In genomic region chr16:17224859-17225258, GRCh38 we compare ENCODE assay signal across 9 cellular contexts.
A peak's percentile ranks its signal among the peaks of the same experiment; 100 is the strongest.
DNase-seq lines count a peak whose midpoint lies in the region; ATAC-seq and TF ChIP-seq lines count a peak whose summit lies in the region.
"Had no signal": no experiment of that assay in that cellular context is flagged by ENCODE, and none has a peak within 500 bp of the region (broad histone marks: within the 10 kb centered on the region; RNA-seq: fewer than 3 reads in every experiment).

No MANE protein-coding gene starts in this region.

- TF ChIP-seq POLR2A in spleen (IDR thresholded peaks at IDR 0.05) = no peak

- no peaks in the 10 kb centered on the region for H3K9me3 Mint-ChIP-seq in activated T-helper 17 cell treated with anti-CD3 and anti-CD28 coated beads, Interleukin-2, amount 50 U/mL, for 72 hours

- H3K9me3 ChIP-seq in Karpas-422 (ENCODE audit: low read length) (no peaks in the 10 kb centered on the region), liver (ENCODE audit: control insufficient read depth in 4 of 4, low read length in 3 of 4) (no peaks in the 10 kb centered on the region), aorta (ENCODE audit: control insufficient read depth, low read length) (no peaks in the 10 kb centered on the region), spleen (no peaks in the 10 kb centered on the region)

- intact Hi-C loops in aorta (cut with DNase I) = no loop called here
- intact Hi-C loops in spleen (cut with DNase I; ENCODE audit: low total_unique reads) = no loop called here

- peak overlapping the region; percentile 19 for H3K4me2 ChIP-seq in Karpas-422 (ENCODE audit: low read depth, low read length, poor library complexity, severe bottlenecking)

- H3K36me3 Mint-ChIP-seq in activated T-helper 17 cell treated with anti-CD3 and anti-CD28 coated beads, Interleukin-2, amount 50 U/mL, for 72 hours (ENCODE audit: low read depth) = peaks cover 10% of the 10 kb centered on the region

- no peaks in the 10 kb centered on the region for H3K9me2 ChIP-seq in Karpas-422 (replicated peaks; ENCODE audit: insufficient read depth, low read length)

- no peak overlapping the region for H2AFZ ChIP-seq in Karpas-422 (ENCODE audit: low read length)

- no peaks in the 10 kb centered on the region for H3K79me2 ChIP-seq in Karpas-422 (ENCODE audit: low read length)

- H3K36me3 ChIP-seq in Karpas-422 (ENCODE audit: insufficient read depth, low read length) (no peaks in the 10 kb centered on the region), liver (ENCODE audit: control insufficient read depth in 4 of 4, insufficient read depth in 3 of 4, low read depth in 1 of 4, low read length in 3 of 4) (no peaks in the 10 kb centered on the region), aorta (ENCODE audit: control insufficient read depth in 1 of 2, insufficient read depth in 2 of 2, low read length in 1 of 2) (no peaks in the 10 kb centered on the region), spleen (peaks cover 0 to 11% (median 0%) of the 10 kb centered on the region in 6 donors)

- peaks cover 23% of the 10 kb centered on the region for H4K20me1 ChIP-seq in Karpas-422 (ENCODE audit: insufficient read depth, low read depth, low read length)

- DNase-seq in AG09309 (ENCODE audit: low read depth) = peak; percentile 72
- peak; percentile 46 for DNase-seq in Karpas-422
- DNase-seq in aorta = peak in 1 of 2 donors; percentile 72
- no peak for DNase-seq in spleen

- ATAC-seq in activated T-helper 17 cell treated with anti-CD3 and anti-CD28 coated beads, Interleukin-2, amount 50 U/mL, for 72 hours (replicated peaks) = peak; percentile 44
- ATAC-seq in aorta (ENCODE audit: low FRiP score) (peak; percentile 71), GM21723 (IDR thresholded peaks at IDR 0.05; ENCODE audit: unreplicated experiment) (no peak), HG03439 (IDR thresholded peaks at IDR 0.05; ENCODE audit: unreplicated experiment) (no peak)

- H3K4me3 Mint-ChIP-seq in activated T-helper 17 cell treated with anti-CD3 and anti-CD28 coated beads, Interleukin-2, amount 50 U/mL, for 72 hours = no peak overlapping the region

- H3K4me1 Mint-ChIP-seq in activated T-helper 17 cell treated with anti-CD3 and anti-CD28 coated beads, Interleukin-2, amount 50 U/mL, for 72 hours = peaks cover 10% of the 10 kb centered on the region

- H3K27ac ChIP-seq in Karpas-422 (ENCODE audit: low read length) (no peak overlapping the region), liver (ENCODE audit: low read depth in 1 of 2, low read length in 2 of 2) (no peak overlapping the region), aorta (ENCODE audit: low read depth in 1 of 2, low read length in 2 of 2) (no peak overlapping the region), spleen (peak overlapping the region in 3 of 8 donors; percentile 28 to 41 (median 30))

- H3K4me3 ChIP-seq in AG09309 (ENCODE audit: control insufficient read depth, low read depth, low read length) (no peak overlapping the region), Karpas-422 (ENCODE audit: low read length) (no peak overlapping the region), liver (ENCODE audit: low read depth in 1 of 3, low read length in 3 of 3) (no peak overlapping the region), aorta (ENCODE audit: low read length in 2 of 2) (no peak overlapping the region), spleen (no peak overlapping the region)
- H3K4me3 ChIP-seq: skin epidermis had no signal

- peak overlapping the region; percentile 60 for H3K27ac Mint-ChIP-seq in activated T-helper 17 cell treated with anti-CD3 and anti-CD28 coated beads, Interleukin-2, amount 50 U/mL, for 72 hours

- no peaks in the 10 kb centered on the region for H3K27me3 Mint-ChIP-seq in activated T-helper 17 cell treated with anti-CD3 and anti-CD28 coated beads, Interleukin-2, amount 50 U/mL, for 72 hours

- H3K4me1 ChIP-seq in Karpas-422 (ENCODE audit: low read length) (peaks cover 32% of the 10 kb centered on the region), liver (ENCODE audit: control insufficient read depth in 4 of 4, insufficient read depth in 4 of 4, low read length in 3 of 4) (no peaks in the 10 kb centered on the region), aorta (ENCODE audit: control insufficient read depth in 1 of 2, insufficient read depth in 2 of 2, low read length in 2 of 2) (no peaks in the 10 kb centered on the region), spleen (peaks cover 0 to 35% (median 16%) of the 10 kb centered on the region in 6 donors)

- TF ChIP-seq CTCF in AG09309 (IDR thresholded peaks at IDR 0.05; ENCODE audit: control insufficient read depth, insufficient read depth, low read depth, low read length, missing control alignments) (no peak), liver (IDR thresholded peaks at IDR 0.05; ENCODE audit: low read depth, low read length, missing input control) (no peak), spleen (IDR thresholded peaks at IDR 0.05 in 8 of 11, conservative IDR thresholded peaks at IDR 0.05 in 3 of 11) (no peak)

- H3K27me3 ChIP-seq in Karpas-422 (ENCODE audit: low read length) (no peaks in the 10 kb centered on the region), liver (ENCODE audit: control insufficient read depth in 4 of 4, insufficient read depth in 4 of 4, low read length in 3 of 4) (no peaks in the 10 kb centered on the region), aorta (ENCODE audit: control insufficient read depth in 1 of 2, insufficient read depth in 2 of 2, low read length in 1 of 2) (no peaks in the 10 kb centered on the region), spleen (replicated peaks in 1 of 7) (no peaks in the 10 kb centered on the region)

- WGBS in liver = 31% methylated on average over 4 of the region's 4 CpGs
- WGBS in aorta, 2 donors = 3 to 5% methylated on average over 4 of the region's 4 CpGs
- 24 to 48% (median 31%) methylated on average over 4 of the region's 4 CpGs for WGBS in spleen, 5 donors

- H3K9ac ChIP-seq in Karpas-422 (ENCODE audit: low read length) (no peak overlapping the region), liver (ENCODE audit: low read depth in 1 of 2, low read length in 2 of 2) (no peak overlapping the region)

- peak in 1 of 2 donors; percentile 8 for TF ChIP-seq RAD21 in liver (IDR thresholded peaks at IDR 0.05)

TF ChIP-seq in liver, 16 proteins besides CTCF, POLR2A, EP300 and RAD21:
- peak; percentile 15 for TF ChIP-seq SP1 (IDR thresholded peaks at IDR 0.05)
- no peak for TF ChIP-seq JUND (IDR thresholded peaks at IDR 0.05)
- TF ChIP-seq NR2F2 (IDR thresholded peaks at IDR 0.05) = peak; percentile 63
- TF ChIP-seq RXRA (IDR thresholded peaks at IDR 0.05) = peak in 1 of 2 donors; percentile 33
- TF ChIP-seq ATF3 (IDR thresholded peaks at IDR 0.05) = no peak
- no peak for TF ChIP-seq ZBTB33 (IDR thresholded peaks at IDR 0.05)
- no peak for TF ChIP-seq GABPA (IDR thresholded peaks at IDR 0.05 in 1 of 2, conservative IDR thresholded peaks at IDR 0.05 in 1 of 2)
- no peak for TF ChIP-seq REST (IDR thresholded peaks at IDR 0.05)
- TF ChIP-seq EGR1 (IDR thresholded peaks at IDR 0.05; ENCODE audit: low read depth in 2 of 2) = no peak
- TF ChIP-seq HNF4G (IDR thresholded peaks at IDR 0.05) = no peak

Comparison
In these comparisons a context has a peak if more than half of its experiments do, and no peak if none do; other contexts are left out.
1. ATAC-seq: peak in activated T-helper 17 cell treated with anti-CD3 and anti-CD28 coated beads, Interleukin-2, amount 50 U/mL, for 72 hours (single experiment) and aorta (single experiment); none in GM21723 (single experiment) and HG03439 (single experiment).